Comparison of ENCODE assay signal across 8 cellular contexts in genomic region chr14:52351561-52352491, GRCh38. TPM values are rescaled to one million over a fixed set of nuclear protein-coding genes. Genes with fewer than 3 reads are reported as not detected.
DNase-seq lines count a peak whose midpoint lies in the region; ATAC-seq and TF ChIP-seq lines count a peak whose summit lies in the region.

No MANE protein-coding gene starts in this region.

- H3K27me3 Mint-ChIP-seq in mesothelial cell of epicardium (ENCODE audit: low read depth) (peaks cover 17% of the 10 kb centered on the region), glutamatergic neuron (ENCODE audit: unreplicated experiment) (no peaks in the 10 kb centered on the region)

- peak; percentile 69 for ATAC-seq in HG03095 (IDR thresholded peaks at IDR 0.05; ENCODE audit: unreplicated experiment)

- H3K4me3 Mint-ChIP-seq in mesothelial cell of epicardium (no peak overlapping the region), glutamatergic neuron (ENCODE audit: unreplicated experiment) (no peak overlapping the region)

- H3K36me3 Mint-ChIP-seq in mesothelial cell of epicardium (no peaks in the 10 kb centered on the region), glutamatergic neuron (ENCODE audit: unreplicated experiment) (no peaks in the 10 kb centered on the region)

- H3K27ac Mint-ChIP-seq in mesothelial cell of epicardium (peak overlapping the region; percentile 90), glutamatergic neuron (ENCODE audit: unreplicated experiment) (no peak overlapping the region)

- H3K9me3 Mint-ChIP-seq in mesothelial cell of epicardium, result no peaks in the 10 kb centered on the region
- H3K9me3 Mint-ChIP-seq in glutamatergic neuron (ENCODE audit: unreplicated experiment), result no peaks in the 10 kb centered on the region

- peaks cover 67% of the 10 kb centered on the region for H3K4me1 Mint-ChIP-seq in mesothelial cell of epicardium
- H3K4me1 Mint-ChIP-seq in glutamatergic neuron (ENCODE audit: low read depth, unreplicated experiment), result no peaks in the 10 kb centered on the region

- TF ChIP-seq CTCF in mesothelial cell of epicardium (IDR thresholded peaks at IDR 0.05; ENCODE audit: unreplicated experiment), result no peak
- TF ChIP-seq CTCF in glutamatergic neuron (IDR thresholded peaks at IDR 0.05; ENCODE audit: partially characterized antibody, unreplicated experiment), result no peak

- DNase-seq in activated effector memory CD4-positive, alpha-beta T cell treated with Interleukin-2 at 50 U/mL for 16 hours, result peak; percentile 11
- no peak for DNase-seq in activated effector memory CD4-positive, alpha-beta T cell treated with anti-CD3 and anti-CD28 coated beads, Interleukin-2, amount 50 U/mL, for 16 hours
- peak; percentile 2 for DNase-seq in activated gamma-delta T cell treated with anti-CD3 and anti-CD28 coated beads, Interleukin-2, amount 50 U/mL, for 16 hours (ENCODE audit: low read depth)
- no peak for DNase-seq in mesothelial cell of epicardium (ENCODE audit: low spot score in 2 of 2, unreplicated experiment in 2 of 2)
- DNase-seq in glutamatergic neuron, result no peak
- DNase-seq in RKO (ENCODE audit: low spot score), result no peak
- no peak for DNase-seq in epidermal melanocyte (ENCODE audit: insufficient read length, low spot score)

RNA-seq across cellular contexts. Expression of gene PTGER2, which starts 37.7 kb away (rescaled TPM):
- 6.6 to 7.2 TPM (median 7.1 TPM) in 3 replicates for total RNA-seq in mesothelial cell of epicardium
- total RNA-seq in glutamatergic neuron (ENCODE audit: unreplicated experiment), result not detected

Comparison
In these comparisons a context has a peak if more than half of its experiments do, and no peak if none do; other contexts are left out.
1. DNase-seq: peak in activated effector memory CD4-positive, alpha-beta T cell treated with Interleukin-2 at 50 U/mL for 16 hours (single experiment) and activated gamma-delta T cell treated with anti-CD3 and anti-CD28 coated beads, Interleukin-2, amount 50 U/mL, for 16 hours (single experiment); none in activated effector memory CD4-positive, alpha-beta T cell treated with anti-CD3 and anti-CD28 coated beads, Interleukin-2, amount 50 U/mL, for 16 hours (single experiment), mesothelial cell of epicardium (0 of 2), glutamatergic neuron (single experiment), RKO (single experiment) and epidermal melanocyte (single experiment).